9 cellular contexts compared by ENCODE assay signal in the genomic region with DNA sequence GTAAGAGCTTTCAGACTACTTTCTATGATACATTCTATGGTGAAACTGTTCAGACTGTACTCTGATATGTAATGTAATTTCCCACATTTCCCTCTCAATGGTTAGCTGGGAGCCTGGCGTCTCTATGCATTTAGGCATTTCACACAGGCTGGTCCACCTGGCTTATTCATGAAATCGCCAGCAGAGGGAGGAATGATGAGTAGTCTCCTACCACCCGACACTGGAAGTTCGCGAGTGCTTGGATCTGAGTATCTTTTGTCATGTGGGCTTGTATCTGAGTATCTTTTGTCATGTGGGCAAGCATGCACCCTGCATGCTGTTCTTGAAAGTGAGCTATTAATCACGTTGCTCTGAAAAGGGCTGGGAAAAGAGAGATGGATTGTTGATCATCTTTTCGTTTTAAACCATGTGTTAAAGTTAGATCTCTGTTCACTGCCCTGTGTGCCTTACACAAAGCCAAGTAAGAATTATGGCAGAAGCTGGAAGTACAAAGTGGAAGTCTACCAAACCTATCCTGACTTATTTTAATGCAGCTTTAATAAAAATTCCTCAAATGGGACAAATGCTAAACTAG.
DNase-seq lines count a peak whose midpoint lies in the region; ATAC-seq, FAIRE-seq and TF ChIP-seq lines count a peak whose summit lies in the region.
"Had no signal": no experiment of that assay in that cellular context is flagged by ENCODE, and none has a peak within 500 bp of the region (broad histone marks: within the 10 kb centered on the region; RNA-seq: fewer than 3 reads in every experiment).

No MANE protein-coding gene starts in this region.

- H3K36me3 Mint-ChIP-seq in MCF 10A (ENCODE audit: insufficient read depth, unreplicated experiment) = no peaks in the 10 kb centered on the region
- H3K36me3 Mint-ChIP-seq in naive thymus-derived CD8-positive, alpha-beta T cell = no peaks in the 10 kb centered on the region
- H3K36me3 Mint-ChIP-seq: activated naive CD8-positive, alpha-beta T cell had no signal

- no TSS peak for BruUV-seq in MCF 10A (replicated peaks; lab: Mats Ljungman, UMichigan)

- H3K4me3 ChIP-seq in breast epithelium (no peak overlapping the region), bronchial epithelial cell (ENCODE audit: low read depth, low read length) (no peak overlapping the region)

- H3K27me3 Mint-ChIP-seq in MCF 10A (ENCODE audit: insufficient read depth, unreplicated experiment) = no peaks in the 10 kb centered on the region
- peaks cover 17 to 67% (median 32%) of the 10 kb centered on the region in 5 donors for H3K27me3 Mint-ChIP-seq in naive thymus-derived CD8-positive, alpha-beta T cell

- POLR2A ChIA-PET in MCF 10A (lab: Yijun Ruan, JAX) = no interaction called here
- POLR2A ChIA-PET in naive thymus-derived CD8-positive, alpha-beta T cell (lab: Charles Lee) = no interaction called here

- no peaks in the 10 kb centered on the region for H3K27me3 ChIP-seq in breast epithelium
- H3K27me3 ChIP-seq in bronchial epithelial cell (ENCODE audit: control insufficient read depth, insufficient read depth, low read length) = peaks cover 2% of the 10 kb centered on the region

- no peak overlapping the region for H3K4me3 Mint-ChIP-seq in MCF 10A (ENCODE audit: unreplicated experiment)
- no peak overlapping the region for H3K4me3 Mint-ChIP-seq in naive thymus-derived CD8-positive, alpha-beta T cell
- H3K4me3 Mint-ChIP-seq: activated naive CD8-positive, alpha-beta T cell had no signal

- no peaks in the 10 kb centered on the region for H3K36me3 ChIP-seq in breast epithelium
- no peaks in the 10 kb centered on the region for H3K36me3 ChIP-seq in bronchial epithelial cell (ENCODE audit: control insufficient read depth, insufficient read depth, low read length)

- no peaks in the 10 kb centered on the region for H3K4me1 Mint-ChIP-seq in MCF 10A (ENCODE audit: insufficient read depth, unreplicated experiment)
- no peaks in the 10 kb centered on the region for H3K4me1 Mint-ChIP-seq in naive thymus-derived CD8-positive, alpha-beta T cell

- no peaks in the 10 kb centered on the region for H3K9me3 ChIP-seq in breast epithelium

- H3K27ac Mint-ChIP-seq in MCF 10A (ENCODE audit: low read depth, unreplicated experiment) = no peak overlapping the region
- H3K27ac Mint-ChIP-seq in naive thymus-derived CD8-positive, alpha-beta T cell = no peak overlapping the region
- H3K27ac Mint-ChIP-seq: activated naive CD8-positive, alpha-beta T cell had no signal

- CTCF ChIA-PET in MCF 10A (lab: Yijun Ruan, JAX) = interaction anchor here (0.6 to 1.4 kb wide), 5 partner anchors 13 to 193 kb away, joined by 3 to 5 read pairs (median 3); no protein-coding TSS in a partner anchor

- H3K4me1 ChIP-seq in breast epithelium = peaks cover 0 to 9% of the 10 kb centered on the region in 2 donors

- FAIRE-seq in bronchial epithelial cell (lab: Jason Lieb, UNC) = no peak

- H3K27ac ChIP-seq in breast epithelium = no peak overlapping the region

- intact Hi-C loops in MCF 10A (cut with micrococcal nuclease) = no loop called here
- intact Hi-C loops in breast epithelium (cut with DNase I; ENCODE audit: low total_unique reads) = no loop called here

- ATAC-seq in GM18505 (IDR thresholded peaks at IDR 0.05; ENCODE audit: unreplicated experiment) (no peak), HG03469 (IDR thresholded peaks at IDR 0.05; ENCODE audit: unreplicated experiment) (no peak)
- no peak for ATAC-seq in naive thymus-derived CD8-positive, alpha-beta T cell

- TF ChIP-seq CTCF in MCF 10A (IDR thresholded peaks at IDR 0.05; ENCODE audit: unreplicated experiment) (no peak), breast epithelium (IDR thresholded peaks at IDR 0.05) (no peak), bronchial epithelial cell (IDR thresholded peaks at IDR 0.05; ENCODE audit: insufficient read depth, low read length, severe bottlenecking) (peak; percentile 67)

- no peak for TF ChIP-seq POLR2A in breast epithelium (IDR thresholded peaks at IDR 0.05)
- no peak for TF ChIP-seq POLR2A in GM18505 (IDR thresholded peaks at IDR 0.05; ENCODE audit: borderline replicate concordance, extremely low read depth, insufficient read depth, insufficient read length)

- DNase-seq in MCF 10A (ENCODE audit: unreplicated experiment) (peak; percentile 63), breast epithelium (ENCODE audit: low spot score in 2 of 2) (no peak), NCI-H1092 treated with DMSO at 0.1 percent for 48 hours (lab: John Stamatoyannopoulos, UW) (peak; percentile 4), bronchial epithelial cell (ENCODE audit: low read depth) (peak; percentile 50), midbrain (lab: John Stamatoyannopoulos, UW) (peak; percentile 3)
- DNase-seq in naive thymus-derived CD8-positive, alpha-beta T cell = no peak

- H3K9me3 Mint-ChIP-seq in MCF 10A (ENCODE audit: unreplicated experiment) = no peaks in the 10 kb centered on the region
- no peaks in the 10 kb centered on the region for H3K9me3 Mint-ChIP-seq in naive thymus-derived CD8-positive, alpha-beta T cell

Comparison
In these comparisons a context has a peak if more than half of its experiments do, and no peak if none do; other contexts are left out.
1. DNase-seq: peak in MCF 10A (single experiment), NCI-H1092 treated with DMSO at 0.1 percent for 48 hours (single experiment), bronchial epithelial cell (single experiment) and midbrain (single experiment); none in breast epithelium (0 of 2) and naive thymus-derived CD8-positive, alpha-beta T cell (0 of 10).